ENCODE assay signal across 17 cellular contexts in genomic region chr5:55027589-55027988, GRCh38. TPM values are rescaled to one million over a fixed set of nuclear protein-coding genes. Genes with fewer than 3 reads are reported as not detected.
A peak's percentile ranks its signal among the peaks of the same experiment; 100 is the strongest.
DNase-seq lines count a peak whose midpoint lies in the region; ATAC-seq and TF ChIP-seq lines count a peak whose summit lies in the region.
"Had no signal": no experiment of that assay in that cellular context is flagged by ENCODE, and none has a peak within 500 bp of the region (broad histone marks: within the 10 kb centered on the region; RNA-seq: fewer than 3 reads in every experiment).

No MANE protein-coding gene starts in this region.

- no peak overlapping the region for H3K27ac ChIP-seq in PC-3 (ENCODE audit: low read length)
- H3K27ac ChIP-seq: gastrocnemius medialis had no signal

- H2AFZ ChIP-seq in Loucy (ENCODE audit: low read length) (no peak overlapping the region), PC-3 (ENCODE audit: low read length) (no peak overlapping the region)

- peaks cover 77% of the 10 kb centered on the region for H3K4me1 Mint-ChIP-seq in activated CD8-positive, alpha-beta memory T cell treated with anti-CD3 and anti-CD28 coated beads, Interleukin-2, amount 10 ng/mL, durations not matched to agents 7 days and 5 days
- peaks cover 86% of the 10 kb centered on the region for H3K4me1 Mint-ChIP-seq in activated CD8-positive, alpha-beta T cell treated with anti-CD3 and anti-CD28 coated beads, Interleukin-2, amount 10 ng/mL, durations not matched to agents 7 days and 5 days (ENCODE audit: low read depth)
- peaks cover 55 to 80% of the 10 kb centered on the region in 2 donors for H3K4me1 Mint-ChIP-seq in natural killer cell

- H3F3A ChIP-seq in Loucy (ENCODE audit: low read depth) (no peaks in the 10 kb centered on the region), PC-3 (ENCODE audit: low read length, unreplicated experiment) (no peaks in the 10 kb centered on the region)

- H3K4me3 Mint-ChIP-seq in activated CD8-positive, alpha-beta memory T cell treated with anti-CD3 and anti-CD28 coated beads, Interleukin-2, amount 10 ng/mL, durations not matched to agents 7 days and 5 days: peak overlapping the region; percentile 21
- peak overlapping the region; percentile 34 for H3K4me3 Mint-ChIP-seq in activated CD8-positive, alpha-beta T cell treated with anti-CD3 and anti-CD28 coated beads, Interleukin-2, amount 10 ng/mL, durations not matched to agents 7 days and 5 days
- H3K4me3 Mint-ChIP-seq in natural killer cell: peak overlapping the region; percentile 58
- H3K4me3 Mint-ChIP-seq: HFFc6, neural crest cell had no signal

- POLR2A ChIA-PET in activated CD8-positive, alpha-beta T cell treated with anti-CD3 and anti-CD28 coated beads, Interleukin-2, amount 10 ng/mL, durations not matched to agents 7 days and 5 days (lab: Charles Lee): interaction anchor here (2.3 kb wide), 1 partner anchor 10 kb away, joined by 14 read pairs; no protein-coding TSS in a partner anchor
- POLR2A ChIA-PET in PC-3 (lab: Charles Lee; ENCODE audit: unreplicated experiment): no interaction called here

- intact Hi-C loops in natural killer cell (cut with micrococcal nuclease) (no loop called here), head of caudate nucleus (cut with DNase I) (no loop called here), PC-3 (cut with micrococcal nuclease) (no loop called here)

- ATAC-seq in activated CD8-positive, alpha-beta memory T cell treated with anti-CD3 and anti-CD28 coated beads, Interleukin-2, amount 10 ng/mL, durations not matched to agents 7 days and 5 days: peak; percentile 70
- ATAC-seq in activated CD8-positive, alpha-beta T cell treated with anti-CD3 and anti-CD28 coated beads, Interleukin-2, amount 10 ng/mL, durations not matched to agents 7 days and 5 days: peak; percentile 89
- ATAC-seq in natural killer cell (no peak), PC-3 (no peak)
- ATAC-seq: gastrocnemius medialis, SK-N-SH treated with all-trans-retinoic acid at 6 μM for 48 hours had no signal

- H3K27me3 ChIP-seq in Loucy (ENCODE audit: insufficient read depth, low read length, poor library complexity, severe bottlenecking): no peaks in the 10 kb centered on the region
- no peaks in the 10 kb centered on the region for H3K27me3 ChIP-seq in PC-3 (ENCODE audit: low read length)
- H3K27me3 ChIP-seq: gastrocnemius medialis had no signal

- H3K4me3 ChIP-seq in Loucy (ENCODE audit: low read length, poor library complexity, severe bottlenecking): peak overlapping the region; percentile 13
- H3K4me3 ChIP-seq in PC-3 (ENCODE audit: low read length): no peak overlapping the region
- H3K4me3 ChIP-seq: gastrocnemius medialis had no signal

- H3K4me1 ChIP-seq in Loucy (ENCODE audit: insufficient read depth, low read length, poor library complexity, severe bottlenecking) (peaks cover 34% of the 10 kb centered on the region), PC-3 (ENCODE audit: insufficient read depth, low read length) (no peaks in the 10 kb centered on the region)
- H3K4me1 ChIP-seq: gastrocnemius medialis had no signal

- peaks cover 7% of the 10 kb centered on the region for H3K9me3 Mint-ChIP-seq in activated CD8-positive, alpha-beta memory T cell treated with anti-CD3 and anti-CD28 coated beads, Interleukin-2, amount 10 ng/mL, durations not matched to agents 7 days and 5 days (ENCODE audit: low read depth)
- H3K9me3 Mint-ChIP-seq in activated CD8-positive, alpha-beta T cell treated with anti-CD3 and anti-CD28 coated beads, Interleukin-2, amount 10 ng/mL, durations not matched to agents 7 days and 5 days (ENCODE audit: insufficient read depth): peaks cover 31% of the 10 kb centered on the region
- no peaks in the 10 kb centered on the region for H3K9me3 Mint-ChIP-seq in natural killer cell
- H3K9me3 Mint-ChIP-seq: HFFc6, neural crest cell had no signal

- no peak overlapping the region for H3K9ac ChIP-seq in Loucy (ENCODE audit: low read depth, low read length, poor library complexity, severe bottlenecking)
- no peak overlapping the region for H3K9ac ChIP-seq in PC-3 (ENCODE audit: low read length)

- no peak for TF ChIP-seq CTCF in Loucy (conservative IDR thresholded peaks at IDR 0.05; ENCODE audit: low read length)
- no peak for TF ChIP-seq CTCF in natural killer cell (IDR thresholded peaks at IDR 0.05)
- no peak for TF ChIP-seq CTCF in PC-3 (conservative IDR thresholded peaks at IDR 0.05; ENCODE audit: low read depth, low read length)

- no peaks in the 10 kb centered on the region for H3K9me2 ChIP-seq in Loucy (replicated peaks; ENCODE audit: low read depth, low read length)
- no peaks in the 10 kb centered on the region for H3K9me2 ChIP-seq in PC-3 (replicated peaks; ENCODE audit: low read length)

- H3K27me3 Mint-ChIP-seq in activated CD8-positive, alpha-beta memory T cell treated with anti-CD3 and anti-CD28 coated beads, Interleukin-2, amount 10 ng/mL, durations not matched to agents 7 days and 5 days: no peaks in the 10 kb centered on the region
- H3K27me3 Mint-ChIP-seq in activated CD8-positive, alpha-beta T cell treated with anti-CD3 and anti-CD28 coated beads, Interleukin-2, amount 10 ng/mL, durations not matched to agents 7 days and 5 days (ENCODE audit: low read depth): no peaks in the 10 kb centered on the region
- no peaks in the 10 kb centered on the region for H3K27me3 Mint-ChIP-seq in natural killer cell (ENCODE audit: low read depth in 2 of 2)

- H3K36me3 ChIP-seq in Loucy (ENCODE audit: insufficient read depth, low read length) (no peaks in the 10 kb centered on the region), PC-3 (ENCODE audit: low read depth, low read length) (no peaks in the 10 kb centered on the region)
- H3K36me3 ChIP-seq: gastrocnemius medialis had no signal

- no peaks in the 10 kb centered on the region for H4K20me1 ChIP-seq in Loucy (ENCODE audit: insufficient read depth, low read length, poor library complexity, severe bottlenecking)
- no peaks in the 10 kb centered on the region for H4K20me1 ChIP-seq in PC-3 (ENCODE audit: low read length)

- DNase-seq in activated CD8-positive, alpha-beta memory T cell treated with anti-CD3 and anti-CD28 coated beads, Interleukin-2, amount 10 ng/mL, durations not matched to agents 7 days and 5 days: peak; percentile 73
- no peak for DNase-seq in activated CD8-positive, alpha-beta memory T cell treated with anti-CD3 and anti-CD28 coated beads for 24 hours
- DNase-seq in activated CD8-positive, alpha-beta T cell treated with anti-CD3 and anti-CD28 coated beads, Interleukin-2, amount 10 ng/mL, durations not matched to agents 7 days and 5 days: peak; percentile 73
- DNase-seq in natural killer cell (no peak), head of caudate nucleus (no peak), PC-3 (no peak), NCI-H446 (lab: John Stamatoyannopoulos, UW) (no peak)
- DNase-seq: gastrocnemius medialis, HFFc6, NCI-H187, NCI-H524 had no signal

- CTCF ChIA-PET in activated CD8-positive, alpha-beta memory T cell treated with anti-CD3 and anti-CD28 coated beads, Interleukin-2, amount 10 ng/mL, durations not matched to agents 7 days and 5 days (lab: Charles Lee): interaction anchor here (0.7 to 2.1 kb wide), 3 partner anchors 10 to 76 kb away, joined by 3 to 13 read pairs (median 3); no protein-coding TSS in a partner anchor
- CTCF ChIA-PET in activated CD8-positive, alpha-beta T cell treated with anti-CD3 and anti-CD28 coated beads, Interleukin-2, amount 10 ng/mL, durations not matched to agents 7 days and 5 days (lab: Charles Lee): interaction anchor here (1.1 to 7.4 kb wide), 6 partner anchors 10 to 132 kb away, joined by 3 to 52 read pairs (median 6); no protein-coding TSS in a partner anchor
- CTCF ChIA-PET in PC-3 (lab: Charles Lee): no interaction called here

- no TSS peak for BruUV-seq in PC-3 (replicated peaks; lab: Mats Ljungman, UMichigan)

- no peaks in the 10 kb centered on the region for H3K79me2 ChIP-seq in Loucy (ENCODE audit: insufficient read depth, low read length)
- no peaks in the 10 kb centered on the region for H3K79me2 ChIP-seq in PC-3 (ENCODE audit: low read length)

- H3K27ac Mint-ChIP-seq in activated CD8-positive, alpha-beta memory T cell treated with anti-CD3 and anti-CD28 coated beads, Interleukin-2, amount 10 ng/mL, durations not matched to agents 7 days and 5 days: peak overlapping the region; percentile 83
- peak overlapping the region; percentile 63 for H3K27ac Mint-ChIP-seq in activated CD8-positive, alpha-beta T cell treated with anti-CD3 and anti-CD28 coated beads, Interleukin-2, amount 10 ng/mL, durations not matched to agents 7 days and 5 days
- peak overlapping the region; percentile 65 to 83 for H3K27ac Mint-ChIP-seq in natural killer cell
- H3K27ac Mint-ChIP-seq: HFFc6 had no signal

- H3K4me2 ChIP-seq in Loucy (ENCODE audit: low read depth, low read length, poor library complexity, severe bottlenecking) (peak overlapping the region; percentile 52), PC-3 (ENCODE audit: low read length) (no peak overlapping the region)

- H3K9me3 ChIP-seq in Loucy (ENCODE audit: insufficient read depth, low read depth, low read length): no peaks in the 10 kb centered on the region; the same call in 1 of the 2 replicates
- no peaks in the 10 kb centered on the region for H3K9me3 ChIP-seq in PC-3 (ENCODE audit: low read length)
- H3K9me3 ChIP-seq: gastrocnemius medialis had no signal

- H3K36me3 Mint-ChIP-seq in activated CD8-positive, alpha-beta memory T cell treated with anti-CD3 and anti-CD28 coated beads, Interleukin-2, amount 10 ng/mL, durations not matched to agents 7 days and 5 days: peaks cover 65% of the 10 kb centered on the region
- peaks cover 70% of the 10 kb centered on the region for H3K36me3 Mint-ChIP-seq in activated CD8-positive, alpha-beta T cell treated with anti-CD3 and anti-CD28 coated beads, Interleukin-2, amount 10 ng/mL, durations not matched to agents 7 days and 5 days (ENCODE audit: low read depth)
- no peaks in the 10 kb centered on the region for H3K36me3 Mint-ChIP-seq in natural killer cell

RNA-seq across cellular contexts. Expression of gene GZMK, which starts 3.5 kb away (rescaled TPM):
- total RNA-seq in activated CD8-positive, alpha-beta memory T cell treated with anti-CD3 and anti-CD28 coated beads, Interleukin-2, amount 10 ng/mL, durations not matched to agents 7 days and 5 days: 10 to 100 TPM in 1 of 2 experiments, 1 to 10 TPM in 1; 5.8 to 16.6 TPM
- 1 to 10 TPM; 2.4 to 2.9 TPM for total RNA-seq in activated CD8-positive, alpha-beta T cell treated with anti-CD3 and anti-CD28 coated beads, Interleukin-2, amount 10 ng/mL, durations not matched to agents 7 days and 5 days
- 10 to 100 TPM; 24.5 to 40.9 (median 30.3) TPM for total RNA-seq in natural killer cell
- not detected in 2 replicates for total RNA-seq in PC-3 (2014; rRNA removed)
- total RNA-seq: A673, astrocyte, HFFc6, MCF 10A, neural crest cell had no signal

RNA-seq across cellular contexts. Expression of gene ESM1, which starts 42.2 kb away (rescaled TPM):
- under 1 TPM; 0.21 to 0.38 TPM for total RNA-seq in activated CD8-positive, alpha-beta memory T cell treated with anti-CD3 and anti-CD28 coated beads, Interleukin-2, amount 10 ng/mL, durations not matched to agents 7 days and 5 days
- not detected for total RNA-seq in activated CD8-positive, alpha-beta T cell treated with anti-CD3 and anti-CD28 coated beads, Interleukin-2, amount 10 ng/mL, durations not matched to agents 7 days and 5 days
- total RNA-seq in natural killer cell: 1 to 10 TPM in 1 of 3 donors, under 1 TPM in 2; 0.87 to 1.2 (median 0.95) TPM
- total RNA-seq in PC-3 (2014; rRNA removed): 21.0 and 27.8 TPM in 2 replicates
- total RNA-seq: A673, MCF 10A, neural crest cell had no signal

Comparison
In these comparisons a context has a peak if more than half of its experiments do, and no peak if none do; other contexts are left out.
1. DNase-seq: peak in activated CD8-positive, alpha-beta memory T cell treated with anti-CD3 and anti-CD28 coated beads, Interleukin-2, amount 10 ng/mL, durations not matched to agents 7 days and 5 days (single experiment) and activated CD8-positive, alpha-beta T cell treated with anti-CD3 and anti-CD28 coated beads, Interleukin-2, amount 10 ng/mL, durations not matched to agents 7 days and 5 days (single experiment); none in activated CD8-positive, alpha-beta memory T cell treated with anti-CD3 and anti-CD28 coated beads for 24 hours (single experiment), natural killer cell (single experiment), head of caudate nucleus (0 of 42), PC-3 (single experiment) and NCI-H446 (0 of 2).
2. ATAC-seq: peak in activated CD8-positive, alpha-beta memory T cell treated with anti-CD3 and anti-CD28 coated beads, Interleukin-2, amount 10 ng/mL, durations not matched to agents 7 days and 5 days (single experiment) and activated CD8-positive, alpha-beta T cell treated with anti-CD3 and anti-CD28 coated beads, Interleukin-2, amount 10 ng/mL, durations not matched to agents 7 days and 5 days (single experiment); none in natural killer cell (0 of 3) and PC-3 (single experiment).
3. RNA of gene ESM1, which starts 42.2 kb away (total RNA-seq): 21.0 to 27.8 TPM in PC-3; 0.87 to 1.2 TPM in natural killer cell, 0.21 to 0.38 TPM in activated CD8-positive, alpha-beta memory T cell treated with anti-CD3 and anti-CD28 coated beads, Interleukin-2, amount 10 ng/mL, durations not matched to agents 7 days and 5 days and not detected in activated CD8-positive, alpha-beta T cell treated with anti-CD3 and anti-CD28 coated beads, Interleukin-2, amount 10 ng/mL, durations not matched to agents 7 days and 5 days; every median in the first group is over 10 times any median in the second.
4. Peak in every context shown above with its lines, with median percentiles within 50 percentile points of each other: H3K27ac Mint-ChIP-seq and H3K4me3 Mint-ChIP-seq.